17 cellular contexts compared by ENCODE assay signal in genomic region chr16:1913327-1914083, GRCh38. TPM values are rescaled to one million over a fixed set of nuclear protein-coding genes. Genes with fewer than 3 reads are reported as not detected.
DNase-seq lines count a peak whose midpoint lies in the region; ATAC-seq, FAIRE-seq and TF ChIP-seq lines count a peak whose summit lies in the region.
"Had no signal": no experiment of that assay in that cellular context is flagged by ENCODE, and none has a peak within 500 bp of the region (broad histone marks: within the 10 kb centered on the region; RNA-seq: fewer than 3 reads in every experiment).

No MANE protein-coding gene starts in this region.

- H3K4me1 ChIP-seq in right atrium auricular region: peaks cover 0 to 3% of the 10 kb centered on the region in 2 donors
- H3K4me1 ChIP-seq in vagina: peaks cover 42% of the 10 kb centered on the region

- no peak for FAIRE-seq in RCC 7860 (lab: Jason Lieb, UNC)
- FAIRE-seq: HTR-8/SVneo had no signal

- no peaks in the 10 kb centered on the region for H3K9me3 ChIP-seq in right atrium auricular region
- H3K9me3 ChIP-seq in vagina: no peaks in the 10 kb centered on the region
- H3K9me3 ChIP-seq: heart left ventricle, thoracic aorta had no signal

- H3K27me3 ChIP-seq in right atrium auricular region (peaks cover 4 to 13% of the 10 kb centered on the region in 2 donors), vagina (no peaks in the 10 kb centered on the region)

- H3K4me3 ChIP-seq in right atrium auricular region (no peak overlapping the region), vagina (peak overlapping the region in 1 of 2 donors; percentile 4)
- H3K4me3 ChIP-seq: heart left ventricle, thoracic aorta had no signal

- H3K36me3 ChIP-seq in right atrium auricular region (no peaks in the 10 kb centered on the region), vagina (no peaks in the 10 kb centered on the region)
- H3K36me3 ChIP-seq: heart left ventricle, thoracic aorta had no signal

- DNase-seq in Right ventricle myocardium inferior (ENCODE audit: missing footprints) (peak; percentile 31), right atrium auricular region (ENCODE audit: low spot score) (no peak), NCI-H774 (lab: John Stamatoyannopoulos, UW) (peak; percentile 20), left kidney (ENCODE audit: low read depth, low spot score) (peak; percentile 16), vagina (ENCODE audit: extremely low spot score in 2 of 2) (no peak), RCC 7860 (ENCODE audit: low spot score) (no peak), ecto neural progenitor cell (ENCODE audit: low spot score) (no peak)
- DNase-seq: anterior cingulate cortex; effector CD8-positive, alpha-beta T cell; heart left ventricle; mesendoderm had no signal

- TF ChIP-seq CTCF in right atrium auricular region (IDR thresholded peaks at IDR 0.05): no peak
- no peak for TF ChIP-seq CTCF in vagina (IDR thresholded peaks at IDR 0.05)

- H3K27ac ChIP-seq in right atrium auricular region (no peak overlapping the region), vagina (peak overlapping the region; percentile 79)
- H3K27ac ChIP-seq: heart left ventricle, thoracic aorta, VCaP had no signal

- intact Hi-C loops in Right ventricle myocardium inferior (cut with DNase I) (no loop called here), vagina (cut with DNase I) (no loop called here)

- no peak for TF ChIP-seq POLR2A in vagina (IDR thresholded peaks at IDR 0.05)

- ATAC-seq in Right ventricle myocardium inferior (no peak), GM18498 (IDR thresholded peaks at IDR 0.05; ENCODE audit: unreplicated experiment) (no peak)

RNA-seq across cellular contexts. Expression of gene HS3ST6, which starts 4.7 kb away (rescaled TPM):
- total RNA-seq in Right ventricle myocardium inferior (not detected), right atrium auricular region (not detected), vagina (4.4 TPM)
- total RNA-seq: heart left ventricle, renal cortical epithelial cell, SK-MEL-5, thoracic aorta had no signal

RNA-seq across cellular contexts. Expression of gene MSRB1, which starts 29.5 kb away (rescaled TPM):
- total RNA-seq in Right ventricle myocardium inferior (25.3 TPM), right atrium auricular region (10 to 100 TPM; 13.7 to 21.9 TPM), vagina (53.0 TPM)

RNA-seq across cellular contexts. Expression of gene RPL3L, which starts 41.0 kb away (rescaled TPM):
- total RNA-seq in Right ventricle myocardium inferior: 271 TPM
- total RNA-seq in right atrium auricular region: 10 to 100 TPM; 12.3 to 74.0 TPM
- not detected for total RNA-seq in vagina
- total RNA-seq: renal cortical epithelial cell, SK-MEL-5, thoracic aorta had no signal

RNA-seq across cellular contexts. Expression of gene MEIOB, which starts 41.5 kb away (rescaled TPM):
- total RNA-seq in Right ventricle myocardium inferior (not detected), right atrium auricular region (not detected), vagina (not detected)
- total RNA-seq: heart left ventricle, thoracic aorta had no signal

RNA-seq across cellular contexts. Expression of gene NDUFB10, which starts 45.8 kb away (rescaled TPM):
- total RNA-seq in Right ventricle myocardium inferior (737 TPM), right atrium auricular region (1,000 to 10,000 TPM in 1 of 2 donors, 100 to 1,000 TPM in 1; 583 to 1,046 TPM), vagina (132 TPM)

Comparison
In these comparisons a context has a peak if more than half of its experiments do, and no peak if none do; other contexts are left out.
1. DNase-seq: peak in Right ventricle myocardium inferior (single experiment), NCI-H774 (single experiment) and left kidney (single experiment); none in right atrium auricular region (single experiment), vagina (0 of 2), RCC 7860 (single experiment) and ecto neural progenitor cell (single experiment).
2. RNA of gene RPL3L, which starts 41.0 kb away (total RNA-seq): 271 TPM in Right ventricle myocardium inferior (single experiment) and 12.3 to 74.0 TPM in right atrium auricular region; not detected in vagina (single experiment); every median in the first group is over 10 times any median in the second.